In genomic region chr4:165294907-165295306, GRCh38 we compare ENCODE assay signal across 8 cellular contexts. TPM values are rescaled to one million over a fixed set of nuclear protein-coding genes. Genes with fewer than 3 reads are reported as not detected.
DNase-seq lines count a peak whose midpoint lies in the region; ATAC-seq and TF ChIP-seq lines count a peak whose summit lies in the region.

No MANE protein-coding gene starts in this region.

- TF ChIP-seq POLR2A in GM18505 (IDR thresholded peaks at IDR 0.05; ENCODE audit: borderline replicate concordance, extremely low read depth, insufficient read depth, insufficient read length) (no peak), sigmoid colon (IDR thresholded peaks at IDR 0.05) (no peak)

- H3K27ac ChIP-seq in left lung (peak overlapping the region in 1 of 2 donors; percentile 39), sigmoid colon (no peak overlapping the region), A673 (ENCODE audit: low read depth, low read length, poor library complexity, severe bottlenecking) (no peak overlapping the region)

- CTCF ChIA-PET in A673 (lab: Charles Lee): no interaction called here

- intact Hi-C loops in left lung (cut with DNase I) (no loop called here), sigmoid colon (cut with DNase I) (no loop called here), A673 (cut with micrococcal nuclease; ENCODE audit: unreplicated experiment) (no loop called here)

- H3K36me3 ChIP-seq in left lung: peaks cover 0 to 28% of the 10 kb centered on the region in 2 donors
- peaks cover 0 to 14% (median 0%) of the 10 kb centered on the region in 4 donors for H3K36me3 ChIP-seq in sigmoid colon
- no peaks in the 10 kb centered on the region for H3K36me3 ChIP-seq in A673 (ENCODE audit: insufficient read depth, low read length, poor library complexity, severe bottlenecking)

- no peaks in the 10 kb centered on the region for H3K9me3 ChIP-seq in left lung
- H3K9me3 ChIP-seq in sigmoid colon: no peaks in the 10 kb centered on the region
- H3K9me3 ChIP-seq in A673 (ENCODE audit: low read depth, low read length, poor library complexity, severe bottlenecking): no peaks in the 10 kb centered on the region

- H3K4me3 ChIP-seq in left lung (no peak overlapping the region), sigmoid colon (no peak overlapping the region), A673 (ENCODE audit: low read depth, low read length, poor library complexity, severe bottlenecking) (no peak overlapping the region)

- no TSS peak for BruUV-seq in A673 (replicated peaks; lab: Mats Ljungman, UMichigan)

- POLR2A ChIA-PET in A673 (lab: Charles Lee; ENCODE audit: low non-redundant PET): no interaction called here

- TF ChIP-seq EP300 in sigmoid colon (IDR thresholded peaks at IDR 0.05): no peak

- 39 to 75% methylated on average over 5 of the region's 5 CpGs for WGBS in sigmoid colon, 2 donors

- H3K27me3 ChIP-seq in left lung: no peaks in the 10 kb centered on the region
- no peaks in the 10 kb centered on the region for H3K27me3 ChIP-seq in sigmoid colon
- H3K27me3 ChIP-seq in A673 (replicated peaks; ENCODE audit: insufficient read depth, low read depth, low read length, poor library complexity): no peaks in the 10 kb centered on the region

- ATAC-seq in GM18505 (IDR thresholded peaks at IDR 0.05; ENCODE audit: unreplicated experiment) (peak; percentile 96), GM21526 (IDR thresholded peaks at IDR 0.05; ENCODE audit: low FRiP score, unreplicated experiment) (peak; percentile 95), HG03575 (IDR thresholded peaks at IDR 0.05; ENCODE audit: extremely low read depth, insufficient number of reproducible peaks, low FRiP score, unreplicated experiment) (peak; percentile 60), left lung (peak; percentile 70)

- no peak for DNase-seq in left lung
- DNase-seq in HuH-7 (ENCODE audit: low spot score): no peak
- no peak for DNase-seq in SKM-1 treated with dmso at 0.1 percent for 144 hours (lab: John Stamatoyannopoulos, UW; ENCODE audit: unreplicated experiment)
- no peak for DNase-seq in sigmoid colon
- DNase-seq in A673 (ENCODE audit: low spot score): no peak

- TF ChIP-seq CTCF in left lung (IDR thresholded peaks at IDR 0.05) (no peak), sigmoid colon (IDR thresholded peaks at IDR 0.05) (no peak), A673 (conservative IDR thresholded peaks at IDR 0.05; ENCODE audit: low read depth, low read length) (no peak)

- H3K4me1 ChIP-seq in left lung (peaks cover 0 to 39% of the 10 kb centered on the region in 2 donors), sigmoid colon (no peaks in the 10 kb centered on the region), A673 (ENCODE audit: insufficient read depth, low read length, poor library complexity, severe bottlenecking) (no peaks in the 10 kb centered on the region)

RNA-seq across cellular contexts. Expression of gene MSMO1, which starts 32.6 kb away (rescaled TPM):
- total RNA-seq in left lung (100 to 1,000 TPM; 119 to 270 TPM), sigmoid colon (10 to 100 TPM; 13.6 to 26.8 (median 17.1) TPM), A673 (2021) (104 and 137 TPM in 2 replicates)
- polyA plus RNA-seq in sigmoid colon: 100 to 1,000 TPM in 1 of 3 donors, 10 to 100 TPM in 2; 28.2 to 114 (median 42.8) TPM
